ENCODE assay signal across 14 cellular contexts in genomic region chr6:7414811-7415210, GRCh38. TPM values are rescaled to one million over a fixed set of nuclear protein-coding genes. Genes with fewer than 3 reads are reported as not detected.
DNase-seq lines count a peak whose midpoint lies in the region; ATAC-seq and TF ChIP-seq lines count a peak whose summit lies in the region.
"Had no signal": no experiment of that assay in that cellular context is flagged by ENCODE, and none has a peak within 500 bp of the region (broad histone marks: within the 10 kb centered on the region; RNA-seq: fewer than 3 reads in every experiment).

No MANE protein-coding gene starts in this region.

- no peak overlapping the region for H2AFZ ChIP-seq in PC-3 (ENCODE audit: low read length)

- POLR2A ChIA-PET in PC-3 (lab: Charles Lee; ENCODE audit: unreplicated experiment): no interaction called here

- peaks cover 42% of the 10 kb centered on the region for H3K4me1 Mint-ChIP-seq in progenitor cell of endocrine pancreas (ENCODE audit: low read depth)

- intact Hi-C loops in PC-3 (cut with micrococcal nuclease): no loop called here
- intact Hi-C loops in Right ventricle myocardium inferior (cut with DNase I): no loop called here

- no peaks in the 10 kb centered on the region for H3K79me2 ChIP-seq in PC-3 (ENCODE audit: low read length)

- H3K4me3 Mint-ChIP-seq in progenitor cell of endocrine pancreas (ENCODE audit: low read depth): no peak overlapping the region
- H3K4me3 Mint-ChIP-seq: T-helper 2 cell treated with Interferon-gamma antibody and Interleukin-4, amounts not matched to agents 5 μg/mL and 100 μg/mL, for 36 hours had no signal

- H4K20me1 ChIP-seq in PC-3 (ENCODE audit: low read length): no peaks in the 10 kb centered on the region

- peaks cover 20% of the 10 kb centered on the region for H3K4me1 ChIP-seq in PC-3 (ENCODE audit: insufficient read depth, low read length)

- no peak overlapping the region for H3K4me3 ChIP-seq in PC-3 (ENCODE audit: low read length)
- H3K4me3 ChIP-seq in fibroblast of pulmonary artery (replicated peaks; ENCODE audit: low read depth, low read length): no peak overlapping the region

- CTCF ChIA-PET in PC-3 (lab: Charles Lee): no interaction called here

- no peaks in the 10 kb centered on the region for H3K27me3 ChIP-seq in PC-3 (ENCODE audit: low read length)

- peaks cover 56% of the 10 kb centered on the region for H3K36me3 ChIP-seq in PC-3 (ENCODE audit: low read depth, low read length)

- H3K27ac ChIP-seq in PC-3 (ENCODE audit: low read length): no peak overlapping the region

- H3K36me3 Mint-ChIP-seq in progenitor cell of endocrine pancreas (ENCODE audit: insufficient read depth): peaks cover 41% of the 10 kb centered on the region

- TF ChIP-seq CTCF in PC-3 (conservative IDR thresholded peaks at IDR 0.05; ENCODE audit: low read depth, low read length): no peak
- TF ChIP-seq CTCF in fibroblast of pulmonary artery (IDR thresholded peaks at IDR 0.05; ENCODE audit: low read length, missing control alignments): no peak
- TF ChIP-seq CTCF in progenitor cell of endocrine pancreas (IDR thresholded peaks at IDR 0.05; ENCODE audit: unreplicated experiment): no peak

- H3K4me2 ChIP-seq in PC-3 (ENCODE audit: low read length): no peak overlapping the region

- ATAC-seq in PC-3 (peak; percentile 46), Right ventricle myocardium inferior (no peak)

- BruUV-seq in PC-3 (replicated peaks; lab: Mats Ljungman, UMichigan): no TSS peak

- DNase-seq in EL (peak; percentile 78), PC-3 (peak; percentile 58), fibroblast of pulmonary artery (ENCODE audit: low read depth) (peak; percentile 90), progenitor cell of endocrine pancreas (ENCODE audit: low spot score, unreplicated experiment) (no peak), Right ventricle myocardium inferior (ENCODE audit: missing footprints) (no peak), NCI-H524 (lab: John Stamatoyannopoulos, UW) (no peak)
- DNase-seq in stimulated activated CD4-positive, alpha-beta T cell treated with anti-CD3 and anti-CD28 coated beads, Interleukin-1b, Interleukin-23, amount 100 ng/mL, for 48 hours: no peak
- DNase-seq in central memory CD4-positive, alpha-beta T cell: no peak
- DNase-seq: foreskin melanocyte; NCI-H1694; NCI-H774; stimulated activated CD4-positive, alpha-beta T cell treated with anti-CD3 and anti-CD28 coated beads, Interleukin-4, amount 100 ng/mL, for 4 hours; stimulated activated naive CD4-positive, alpha-beta T cell treated with Interleukin-2 at 50 U/mL for 16 hours had no signal

- no peaks in the 10 kb centered on the region for H3K9me3 ChIP-seq in PC-3 (ENCODE audit: low read length)

- peak overlapping the region; percentile 90 for H3K27ac Mint-ChIP-seq in progenitor cell of endocrine pancreas
- H3K27ac Mint-ChIP-seq: T-helper 2 cell treated with Interferon-gamma antibody and Interleukin-4, amounts not matched to agents 5 μg/mL and 100 μg/mL, for 36 hours had no signal

- no peaks in the 10 kb centered on the region for H3K9me2 ChIP-seq in PC-3 (replicated peaks; ENCODE audit: low read length)

- no peaks in the 10 kb centered on the region for H3F3A ChIP-seq in PC-3 (ENCODE audit: low read length, unreplicated experiment)

- H3K9ac ChIP-seq in PC-3 (ENCODE audit: low read length): no peak overlapping the region

- H3K27me3 Mint-ChIP-seq in progenitor cell of endocrine pancreas: no peaks in the 10 kb centered on the region

- no peaks in the 10 kb centered on the region for H3K9me3 Mint-ChIP-seq in progenitor cell of endocrine pancreas (ENCODE audit: low read depth)
- H3K9me3 Mint-ChIP-seq: T-helper 2 cell treated with Interferon-gamma antibody and Interleukin-4, amounts not matched to agents 5 μg/mL and 100 μg/mL, for 36 hours had no signal

RNA-seq across cellular contexts. Expression of gene RIOK1, which starts 25.2 kb away (rescaled TPM):
- total RNA-seq in PC-3 (2014; rRNA removed) (29.8 and 39.9 TPM in 2 replicates), progenitor cell of endocrine pancreas (28.5 and 28.9 TPM in 2 replicates), Right ventricle myocardium inferior (12.4 TPM)

RNA-seq across cellular contexts. Expression of gene CAGE1, which starts 25.3 kb away (rescaled TPM):
- 0.29 TPM in 1 of 2 replicates, not detected in the other for total RNA-seq in PC-3 (2014; rRNA removed)
- total RNA-seq in progenitor cell of endocrine pancreas: not detected in 2 replicates
- 0.11 TPM for total RNA-seq in Right ventricle myocardium inferior

Comparison
In these comparisons a context has a peak if more than half of its experiments do, and no peak if none do; other contexts are left out.
1. DNase-seq: peak in EL (single experiment), PC-3 (single experiment) and fibroblast of pulmonary artery (single experiment); none in progenitor cell of endocrine pancreas (single experiment), stimulated activated CD4-positive, alpha-beta T cell treated with anti-CD3 and anti-CD28 coated beads, Interleukin-1b, Interleukin-23, amount 100 ng/mL, for 48 hours (single experiment), central memory CD4-positive, alpha-beta T cell (single experiment), Right ventricle myocardium inferior (single experiment) and NCI-H524 (0 of 2).